8 cellular contexts compared by ENCODE assay signal in genomic region chr6:75243333-75244062, GRCh38. TPM values are rescaled to one million over a fixed set of nuclear protein-coding genes. Genes with fewer than 3 reads are reported as not detected.
A peak's percentile ranks its signal among the peaks of the same experiment; 100 is the strongest.
DNase-seq lines count a peak whose midpoint lies in the region; ATAC-seq lines count a peak whose summit lies in the region.

Gene COX7A2, minus strand, starts transcription at chr6:75243801. Its CDS starts 67 bp downstream, at chr6:75243734.

- H3K36me3 ChIP-seq in rectal smooth muscle tissue (ENCODE audit: control insufficient read depth, insufficient read depth, low read length) (peaks cover 3% of the 10 kb centered on the region), aorta (ENCODE audit: control insufficient read depth in 1 of 2, insufficient read depth in 2 of 2, low read length in 1 of 2) (peaks cover 3 to 4% of the 10 kb centered on the region in 2 donors)

- H3K27ac ChIP-seq in rectal smooth muscle tissue (ENCODE audit: low read depth, low read length), result peak within 1 kb of the TSS; percentile 90
- H3K27ac ChIP-seq in aorta (ENCODE audit: low read depth in 1 of 2, low read length in 2 of 2), result peak within 1 kb of the TSS in 1 of 2 donors; percentile 86

- no peaks in the 10 kb centered on the region for H3K9me3 ChIP-seq in aorta (ENCODE audit: control insufficient read depth, low read length)

- 0 to 1% methylated on average over 36 of the region's 36 CpGs for WGBS in aorta, 2 donors

- H3K4me3 ChIP-seq in rectal smooth muscle tissue (ENCODE audit: low read length), result peak within 1 kb of the TSS; percentile 83
- H3K4me3 ChIP-seq in aorta (ENCODE audit: low read length in 2 of 2), result peak within 1 kb of the TSS; percentile 65 to 88

- ATAC-seq in GM18508 (IDR thresholded peaks at IDR 0.05; ENCODE audit: insufficient read depth, unreplicated experiment) (peak; percentile 89), HG03025 (IDR thresholded peaks at IDR 0.05; ENCODE audit: low FRiP score, unreplicated experiment) (peak; percentile 97), aorta (ENCODE audit: low FRiP score) (peak; percentile 99)

- H3K4me1 ChIP-seq in rectal smooth muscle tissue (ENCODE audit: control insufficient read depth, insufficient read depth, low read length) (peaks cover 2% of the 10 kb centered on the region), aorta (ENCODE audit: control insufficient read depth in 1 of 2, insufficient read depth in 2 of 2, low read length in 2 of 2) (no peaks in the 10 kb centered on the region)

- peak within 1 kb of the TSS; percentile 63 for H3K9ac ChIP-seq in rectal smooth muscle tissue (ENCODE audit: low read length)

- DNase-seq in NCI-H2081 (lab: John Stamatoyannopoulos, UW) (peak; percentile 93 to 98), T1000 (lab: John Stamatoyannopoulos, UW) (peak; percentile 65), astrocyte of the hippocampus (ENCODE audit: low read depth, low spot score) (peak; percentile 98), hepatic stellate cell (ENCODE audit: low spot score) (peak; percentile 77), aorta (peak; percentile 93 to 95)

- intact Hi-C loops in aorta (cut with DNase I), result no loop called here

- no peaks in the 10 kb centered on the region for H3K27me3 ChIP-seq in rectal smooth muscle tissue (ENCODE audit: control insufficient read depth, insufficient read depth, low read length)
- H3K27me3 ChIP-seq in aorta (ENCODE audit: control insufficient read depth in 1 of 2, insufficient read depth in 2 of 2, low read length in 1 of 2), result no peaks in the 10 kb centered on the region

RNA-seq across cellular contexts. Expression of gene COX7A2, which starts in this region (rescaled TPM):
- total RNA-seq in aorta, result 100 to 1,000 TPM; 199 to 312 TPM
- 1,000 to 10,000 TPM in 1 of 2 donors, 100 to 1,000 TPM in 1; 299 to 1,052 TPM for polyA plus RNA-seq in aorta
